ENCODE assay signal across 1 cellular context in genomic region chr5:112957970-112958773, GRCh38.
TF ChIP-seq lines count a peak whose summit lies in the region.

No MANE protein-coding gene starts in this region.

TF ChIP-seq in HepG2, 621 proteins besides CTCF, POLR2A, EP300 and RAD21 (continues in another document):
- no peak for TF ChIP-seq MTF2 (CRISPR knock-in tag; IDR thresholded peaks at IDR 0.05; ENCODE audit: borderline replicate concordance)
- TF ChIP-seq FOXA3 (CRISPR knock-in tag; IDR thresholded peaks at IDR 0.05) = peak; percentile 54
- TF ChIP-seq POGZ (CRISPR knock-in tag; IDR thresholded peaks at IDR 0.05) = no peak
- TF ChIP-seq ZNF513 (CRISPR knock-in tag; conservative IDR thresholded peaks at IDR 0.05) = no peak
- no peak for TF ChIP-seq MYC (CRISPR knock-in tag; IDR thresholded peaks at IDR 0.05; ENCODE audit: borderline replicate concordance)
- TF ChIP-seq TAF1 (CRISPR knock-in tag; IDR thresholded peaks at IDR 0.05) = no peak
- TF ChIP-seq ZC3H4 (CRISPR knock-in tag; IDR thresholded peaks at IDR 0.05; ENCODE audit: borderline replicate concordance) = no peak
- TF ChIP-seq ZNF776 (CRISPR knock-in tag; IDR thresholded peaks at IDR 0.05) = no peak
- TF ChIP-seq ZNF703 (CRISPR knock-in tag; IDR thresholded peaks at IDR 0.05; ENCODE audit: borderline replicate concordance) = no peak
- no peak for TF ChIP-seq SMARCE1 (IDR thresholded peaks at IDR 0.05; ENCODE audit: borderline replicate concordance)
- no peak for TF ChIP-seq ZNF609 (CRISPR knock-in tag; IDR thresholded peaks at IDR 0.05; ENCODE audit: borderline replicate concordance)
- peak; percentile 95 for TF ChIP-seq FOSL2 (CRISPR knock-in tag; IDR thresholded peaks at IDR 0.05)
- no peak for TF ChIP-seq ASH2L (IDR thresholded peaks at IDR 0.05; ENCODE audit: insufficient read length, low read depth, low read length)
- TF ChIP-seq ZNF691 (CRISPR knock-in tag; IDR thresholded peaks at IDR 0.05; ENCODE audit: borderline replicate concordance, low read depth) = no peak
- no peak for TF ChIP-seq HDAC1 (CRISPR knock-in tag; IDR thresholded peaks at IDR 0.05)
- no peak for TF ChIP-seq TOPORS (CRISPR knock-in tag; IDR thresholded peaks at IDR 0.05)
- TF ChIP-seq ISX (CRISPR knock-in tag; conservative IDR thresholded peaks at IDR 0.05) = no peak
- TF ChIP-seq ZNF543 (CRISPR knock-in tag; IDR thresholded peaks at IDR 0.05) = no peak
- no peak for TF ChIP-seq ZNF558 (CRISPR knock-in tag; IDR thresholded peaks at IDR 0.05; ENCODE audit: borderline replicate concordance)
- TF ChIP-seq CEBPZ (IDR thresholded peaks at IDR 0.05; ENCODE audit: low read length) = no peak
- TF ChIP-seq PHF21A (CRISPR knock-in tag; IDR thresholded peaks at IDR 0.05) = no peak
- TF ChIP-seq DPF2 (CRISPR knock-in tag; IDR thresholded peaks at IDR 0.05; ENCODE audit: borderline replicate concordance, low read depth) = no peak
- TF ChIP-seq BCLAF1 (IDR thresholded peaks at IDR 0.05) = no peak
- no peak for TF ChIP-seq ZNF225 (CRISPR knock-in tag; IDR thresholded peaks at IDR 0.05)
- TF ChIP-seq ZNF263 (CRISPR knock-in tag; IDR thresholded peaks at IDR 0.05) = no peak
- no peak for TF ChIP-seq HNF1A (IDR thresholded peaks at IDR 0.05; ENCODE audit: low read depth)
- no peak for TF ChIP-seq HNF1A (CRISPR knock-in tag; IDR thresholded peaks at IDR 0.05; ENCODE audit: borderline replicate concordance)
- no peak for TF ChIP-seq TBX2 (CRISPR knock-in tag; IDR thresholded peaks at IDR 0.05; ENCODE audit: borderline replicate concordance)
- TF ChIP-seq ARID5B (CRISPR knock-in tag; IDR thresholded peaks at IDR 0.05) = peak; percentile 65
- no peak for TF ChIP-seq ZNF264 (CRISPR knock-in tag; IDR thresholded peaks at IDR 0.05)
- TF ChIP-seq FOXA1 (IDR thresholded peaks at IDR 0.05) = no peak
- TF ChIP-seq FOXA1 (CRISPR knock-in tag; IDR thresholded peaks at IDR 0.05) = peak; percentile 51; the same call in 1 of the 2 replicates
- no peak for TF ChIP-seq HBP1 (CRISPR knock-in tag; IDR thresholded peaks at IDR 0.05; ENCODE audit: low read depth)
